Comparison of ENCODE assay signal across 17 cellular contexts in genomic region chr9:130424781-130425310, GRCh38. TPM values are rescaled to one million over a fixed set of nuclear protein-coding genes. Genes with fewer than 3 reads are reported as not detected.
DNase-seq lines count a peak whose midpoint lies in the region; ATAC-seq and TF ChIP-seq lines count a peak whose summit lies in the region.
"Had no signal": no experiment of that assay in that cellular context is flagged by ENCODE, and none has a peak within 500 bp of the region (broad histone marks: within the 10 kb centered on the region; RNA-seq: fewer than 3 reads in every experiment).

No MANE protein-coding gene starts in this region.

- intact Hi-C loops in activated CD4-positive, alpha-beta T cell treated with anti-CD3 and anti-CD28 coated beads, Interleukin-2, amount 10 ng/mL, durations not matched to agents 24 days and 14 days (cut with micrococcal nuclease), result no loop called here
- intact Hi-C loops in naive thymus-derived CD4-positive, alpha-beta T cell (cut with micrococcal nuclease), result no loop called here

- no peak for TF ChIP-seq CTCF in RWPE1 (conservative IDR thresholded peaks at IDR 0.05; ENCODE audit: low read depth)

- no peaks in the 10 kb centered on the region for H3K27me3 ChIP-seq in H7 (ENCODE audit: control insufficient read depth, insufficient read depth, low read length)
- H3K27me3 ChIP-seq in naive thymus-derived CD4-positive, alpha-beta T cell (ENCODE audit: control insufficient read depth in 2 of 2, insufficient read depth in 2 of 2, low read length in 2 of 2), result no peaks in the 10 kb centered on the region

- POLR2A ChIA-PET in activated CD4-positive, alpha-beta T cell treated with anti-CD3 and anti-CD28 coated beads, Interleukin-2, amount 10 ng/mL, durations not matched to agents 7 days and 5 days (lab: Charles Lee), result no interaction called here
- POLR2A ChIA-PET in RWPE1 (lab: Yijun Ruan, JAX; ENCODE audit: low non-redundant PET), result no interaction called here
- POLR2A ChIA-PET in naive thymus-derived CD4-positive, alpha-beta T cell (lab: Charles Lee), result no interaction called here

- no peak overlapping the region for H3K4me3 ChIP-seq in H7 (ENCODE audit: insufficient read depth, low read depth, low read length)
- no peak overlapping the region for H3K4me3 ChIP-seq in naive thymus-derived CD4-positive, alpha-beta T cell (ENCODE audit: low read length)
- H3K4me3 ChIP-seq: GM12878, GM23248, HAP-1 had no signal

- H3K9me3 ChIP-seq in naive thymus-derived CD4-positive, alpha-beta T cell (ENCODE audit: control insufficient read depth in 2 of 3, low read length in 3 of 3), result no peaks in the 10 kb centered on the region
- H3K9me3 ChIP-seq: HAP-1 had no signal

- H3K27ac Mint-ChIP-seq in activated CD4-positive, alpha-beta T cell treated with anti-CD3 and anti-CD28 coated beads, Interleukin-2, amount 10 ng/mL, durations not matched to agents 7 days and 5 days, result peak overlapping the region; percentile 46
- H3K27ac Mint-ChIP-seq in activated CD4-positive, alpha-beta T cell treated with anti-CD3 and anti-CD28 coated beads, Interleukin-2, amount 10 ng/mL, durations not matched to agents 24 days and 14 days, result no peak overlapping the region
- no peak overlapping the region for H3K27ac Mint-ChIP-seq in naive thymus-derived CD4-positive, alpha-beta T cell
- H3K27ac Mint-ChIP-seq: HFFc6, IgD-negative memory B cell had no signal

- CTCF ChIA-PET in activated CD4-positive, alpha-beta T cell treated with anti-CD3 and anti-CD28 coated beads, Interleukin-2, amount 10 ng/mL, durations not matched to agents 7 days and 5 days (lab: Charles Lee), result interaction anchor here (0.5 kb wide), 1 partner anchor 119 kb away, joined by 3 read pairs; no protein-coding TSS in a partner anchor
- CTCF ChIA-PET in RWPE1 (lab: Yijun Ruan, JAX), result no interaction called here
- CTCF ChIA-PET in naive thymus-derived CD4-positive, alpha-beta T cell (lab: Charles Lee), result no interaction called here

- H3K36me3 ChIP-seq in H7 (replicated peaks; ENCODE audit: control insufficient read depth, insufficient read depth, low read length), result no peaks in the 10 kb centered on the region
- H3K36me3 ChIP-seq in naive thymus-derived CD4-positive, alpha-beta T cell (ENCODE audit: control insufficient read depth in 2 of 3, insufficient read depth in 3 of 3, low read length in 3 of 3), result no peaks in the 10 kb centered on the region
- H3K36me3 ChIP-seq: HAP-1 had no signal

- peak; percentile 12 for ATAC-seq in naive thymus-derived CD4-positive, alpha-beta T cell
- ATAC-seq in HG02981 (IDR thresholded peaks at IDR 0.05; ENCODE audit: unreplicated experiment), result no peak
- ATAC-seq: GM12878 had no signal

- H3K27ac ChIP-seq in RWPE1, result peak overlapping the region; percentile 12; the same call in 1 of the 2 replicates
- no peak overlapping the region for H3K27ac ChIP-seq in naive thymus-derived CD4-positive, alpha-beta T cell (ENCODE audit: low read depth, low read length)
- H3K27ac ChIP-seq: 22Rv1, GM23248 had no signal

- no peaks in the 10 kb centered on the region for H3K4me1 ChIP-seq in naive thymus-derived CD4-positive, alpha-beta T cell (ENCODE audit: control insufficient read depth in 2 of 2, insufficient read depth in 2 of 2, low read length in 2 of 2)
- H3K4me1 ChIP-seq: HAP-1 had no signal

- H3K27me3 Mint-ChIP-seq in activated CD4-positive, alpha-beta T cell treated with anti-CD3 and anti-CD28 coated beads, Interleukin-2, amount 10 ng/mL, durations not matched to agents 7 days and 5 days, result no peaks in the 10 kb centered on the region
- no peaks in the 10 kb centered on the region for H3K27me3 Mint-ChIP-seq in activated CD4-positive, alpha-beta T cell treated with anti-CD3 and anti-CD28 coated beads, Interleukin-2, amount 10 ng/mL, durations not matched to agents 24 days and 14 days
- H3K27me3 Mint-ChIP-seq in naive thymus-derived CD4-positive, alpha-beta T cell, result peaks cover 0 to 6% (median 3%) of the 10 kb centered on the region in 5 donors

- DNase-seq in activated CD4-positive, alpha-beta T cell treated with anti-CD3 and anti-CD28 coated beads, Interleukin-2, amount 10 ng/mL, durations not matched to agents 7 days and 5 days, result no peak
- DNase-seq in activated CD4-positive, alpha-beta T cell treated with anti-CD3 and anti-CD28 coated beads, Interleukin-2, amount 10 ng/mL, durations not matched to agents 24 days and 14 days, result no peak
- DNase-seq in H7 (peak; percentile 59), RWPE1 (ENCODE audit: low spot score) (no peak), HuH-7.5 (ENCODE audit: low spot score) (no peak)
- DNase-seq in naive thymus-derived CD4-positive, alpha-beta T cell, result no peak
- DNase-seq in stimulated activated CD4-positive, alpha-beta T cell treated with anti-CD3 and anti-CD28 coated beads, Interleukin-15, amount 100 ng/mL, for 24 hours, result no peak
- DNase-seq: Calu3, DMS 273 treated with DMSO at 0.1 percent for 48 hours, DMS79, GM23248, HFFc6 had no signal

- no peaks in the 10 kb centered on the region for H3K36me3 Mint-ChIP-seq in activated CD4-positive, alpha-beta T cell treated with anti-CD3 and anti-CD28 coated beads, Interleukin-2, amount 10 ng/mL, durations not matched to agents 7 days and 5 days (ENCODE audit: low read depth)
- no peaks in the 10 kb centered on the region for H3K36me3 Mint-ChIP-seq in activated CD4-positive, alpha-beta T cell treated with anti-CD3 and anti-CD28 coated beads, Interleukin-2, amount 10 ng/mL, durations not matched to agents 24 days and 14 days (ENCODE audit: low read depth)
- H3K36me3 Mint-ChIP-seq in naive thymus-derived CD4-positive, alpha-beta T cell, result no peaks in the 10 kb centered on the region
- H3K36me3 Mint-ChIP-seq: IgD-negative memory B cell had no signal

- no peaks in the 10 kb centered on the region for H3K4me1 Mint-ChIP-seq in activated CD4-positive, alpha-beta T cell treated with anti-CD3 and anti-CD28 coated beads, Interleukin-2, amount 10 ng/mL, durations not matched to agents 7 days and 5 days
- no peaks in the 10 kb centered on the region for H3K4me1 Mint-ChIP-seq in activated CD4-positive, alpha-beta T cell treated with anti-CD3 and anti-CD28 coated beads, Interleukin-2, amount 10 ng/mL, durations not matched to agents 24 days and 14 days
- no peaks in the 10 kb centered on the region for H3K4me1 Mint-ChIP-seq in naive thymus-derived CD4-positive, alpha-beta T cell

- H3K9me3 Mint-ChIP-seq in activated CD4-positive, alpha-beta T cell treated with anti-CD3 and anti-CD28 coated beads, Interleukin-2, amount 10 ng/mL, durations not matched to agents 7 days and 5 days, result no peaks in the 10 kb centered on the region
- H3K9me3 Mint-ChIP-seq in activated CD4-positive, alpha-beta T cell treated with anti-CD3 and anti-CD28 coated beads, Interleukin-2, amount 10 ng/mL, durations not matched to agents 24 days and 14 days, result no peaks in the 10 kb centered on the region
- H3K9me3 Mint-ChIP-seq in naive thymus-derived CD4-positive, alpha-beta T cell, result peaks cover 0 to 2% (median 0%) of the 10 kb centered on the region in 11 donors
- H3K9me3 Mint-ChIP-seq: HFFc6, IgD-negative memory B cell had no signal

- H3K4me3 Mint-ChIP-seq in activated CD4-positive, alpha-beta T cell treated with anti-CD3 and anti-CD28 coated beads, Interleukin-2, amount 10 ng/mL, durations not matched to agents 7 days and 5 days, result no peak overlapping the region
- no peak overlapping the region for H3K4me3 Mint-ChIP-seq in activated CD4-positive, alpha-beta T cell treated with anti-CD3 and anti-CD28 coated beads, Interleukin-2, amount 10 ng/mL, durations not matched to agents 24 days and 14 days
- no peak overlapping the region for H3K4me3 Mint-ChIP-seq in naive thymus-derived CD4-positive, alpha-beta T cell
- H3K4me3 Mint-ChIP-seq: HFFc6, IgD-negative memory B cell had no signal

RNA-seq across cellular contexts. Expression of gene ASS1, which starts 19.9 kb away (rescaled TPM):
- total RNA-seq in activated CD4-positive, alpha-beta T cell treated with anti-CD3 and anti-CD28 coated beads, Interleukin-2, amount 10 ng/mL, durations not matched to agents 7 days and 5 days, result 1 to 10 TPM; 3.3 to 3.9 TPM
- total RNA-seq in activated CD4-positive, alpha-beta T cell treated with anti-CD3 and anti-CD28 coated beads, Interleukin-2, amount 10 ng/mL, durations not matched to agents 24 days and 14 days, result 3.2 and 4.5 TPM in 2 replicates
- total RNA-seq in H7 (2014; rRNA removed; shearing (Covaris generic)), result 77.0 and 81.5 TPM in 2 replicates
- 1 to 10 TPM in 1 of 5 experiments, under 1 TPM in 1, not detected in 3; 0.50 to 5.8 TPM for total RNA-seq in naive thymus-derived CD4-positive, alpha-beta T cell
- not detected for polyA plus RNA-seq in naive thymus-derived CD4-positive, alpha-beta T cell
- polyA plus RNA-seq: IgD-negative memory B cell had no signal

Comparison
In these comparisons a context has a peak if more than half of its experiments do, and no peak if none do; other contexts are left out.
1. RNA of gene ASS1, which starts 19.9 kb away (total RNA-seq): 77.0 to 81.5 TPM in H7; 3.3 to 3.9 TPM in activated CD4-positive, alpha-beta T cell treated with anti-CD3 and anti-CD28 coated beads, Interleukin-2, amount 10 ng/mL, durations not matched to agents 7 days and 5 days, 3.2 to 4.5 TPM in activated CD4-positive, alpha-beta T cell treated with anti-CD3 and anti-CD28 coated beads, Interleukin-2, amount 10 ng/mL, durations not matched to agents 24 days and 14 days and 0.50 to 5.8 TPM in naive thymus-derived CD4-positive, alpha-beta T cell; every median in the first group is over 10 times any median in the second.